ENCODE assay signal across 1 cellular context in the genomic region with DNA sequence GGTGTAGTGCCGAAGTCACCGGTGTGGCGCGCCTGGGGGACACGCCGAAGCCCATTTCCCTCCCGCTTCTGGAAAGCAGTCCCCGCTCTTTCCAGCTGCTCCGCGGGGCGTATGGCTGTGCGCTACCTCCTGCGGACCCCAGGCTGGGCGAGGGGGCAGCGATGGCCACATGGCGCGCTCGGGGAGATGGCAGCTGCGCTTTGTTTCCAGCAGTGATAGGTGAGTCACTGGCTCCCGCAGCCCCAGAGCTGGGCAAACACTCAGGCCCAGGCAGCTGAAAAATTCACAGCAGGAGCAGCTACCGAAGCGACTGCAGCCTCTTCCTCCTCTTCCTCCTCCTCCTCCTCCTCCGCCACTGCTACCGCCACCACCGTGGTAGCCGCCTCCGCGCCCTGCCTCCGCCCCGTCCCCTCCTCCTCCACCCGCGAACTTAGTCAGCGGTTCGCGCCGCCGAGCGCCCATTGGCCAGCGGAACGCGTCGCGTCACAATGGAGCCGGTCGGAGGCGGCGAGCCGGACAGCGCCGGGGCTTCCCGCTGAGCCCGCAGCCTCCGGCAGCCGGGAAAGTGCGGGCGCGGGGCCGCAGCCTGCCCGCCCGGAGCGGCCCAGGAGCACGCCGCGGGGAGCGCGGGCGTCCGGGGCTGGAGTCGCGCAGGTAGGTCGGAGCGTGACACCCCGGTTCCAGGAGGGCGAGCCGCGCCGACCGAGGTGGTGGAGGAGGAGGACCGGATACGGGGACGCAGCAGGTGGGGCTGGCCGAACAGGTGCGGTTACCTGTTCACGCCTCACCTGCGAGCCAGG.
TF ChIP-seq lines count a peak whose summit lies in the region.

A gene (plus strand): TSS at position 461 of the 800 bp plus-strand sequence. CDS start 57,822 bp downstream, outside the sequence.

TF ChIP-seq in K562, 482 proteins besides CTCF, POLR2A, EP300 and RAD21 (continued from another document and continues in another):
- TF ChIP-seq, protein P1, sequence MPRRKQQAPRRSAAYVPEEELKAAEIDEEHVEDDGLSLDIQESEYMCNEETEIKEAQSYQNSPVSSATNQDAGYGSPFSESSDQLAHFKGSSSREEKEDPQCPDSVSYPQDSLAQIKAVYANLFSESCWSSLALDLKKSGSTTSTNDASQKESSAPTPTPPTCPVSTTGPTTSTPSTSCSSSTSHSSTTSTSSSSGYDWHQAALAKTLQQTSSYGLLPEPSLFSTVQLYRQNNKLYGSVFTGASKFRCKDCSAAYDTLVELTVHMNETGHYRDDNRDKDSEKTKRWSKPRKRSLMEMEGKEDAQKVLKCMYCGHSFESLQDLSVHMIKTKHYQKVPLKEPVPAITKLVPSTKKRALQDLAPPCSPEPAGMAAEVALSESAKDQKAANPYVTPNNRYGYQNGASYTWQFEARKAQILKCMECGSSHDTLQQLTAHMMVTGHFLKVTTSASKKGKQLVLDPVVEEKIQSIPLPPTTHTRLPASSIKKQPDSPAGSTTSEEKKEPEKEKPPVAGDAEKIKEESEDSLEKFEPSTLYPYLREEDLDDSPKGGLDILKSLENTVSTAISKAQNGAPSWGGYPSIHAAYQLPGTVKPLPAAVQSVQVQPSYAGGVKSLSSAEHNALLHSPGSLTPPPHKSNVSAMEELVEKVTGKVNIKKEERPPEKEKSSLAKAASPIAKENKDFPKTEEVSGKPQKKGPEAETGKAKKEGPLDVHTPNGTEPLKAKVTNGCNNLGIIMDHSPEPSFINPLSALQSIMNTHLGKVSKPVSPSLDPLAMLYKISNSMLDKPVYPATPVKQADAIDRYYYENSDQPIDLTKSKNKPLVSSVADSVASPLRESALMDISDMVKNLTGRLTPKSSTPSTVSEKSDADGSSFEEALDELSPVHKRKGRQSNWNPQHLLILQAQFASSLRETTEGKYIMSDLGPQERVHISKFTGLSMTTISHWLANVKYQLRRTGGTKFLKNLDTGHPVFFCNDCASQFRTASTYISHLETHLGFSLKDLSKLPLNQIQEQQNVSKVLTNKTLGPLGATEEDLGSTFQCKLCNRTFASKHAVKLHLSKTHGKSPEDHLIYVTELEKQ (CRISPR knock-in tag; IDR thresholded peaks at IDR 0.05), result no peak
- TF ChIP-seq TAF7 (tag; IDR thresholded peaks at IDR 0.05), result no peak
- peak; percentile 20; the same call in 1 of the 2 replicates for TF ChIP-seq MAFK (IDR thresholded peaks at IDR 0.05; ENCODE audit: low read length)
- no peak for TF ChIP-seq XRCC3 (IDR thresholded peaks at IDR 0.05)
- TF ChIP-seq ZNF696 (CRISPR knock-in tag; conservative IDR thresholded peaks at IDR 0.05), result no peak
- 0 out of 2 replicates have a peak, but pooled peaks have one; percentile 22 for TF ChIP-seq ELF1 (tag; IDR thresholded peaks at IDR 0.05)
- no peak for TF ChIP-seq HDAC6 (IDR thresholded peaks at IDR 0.05; ENCODE audit: low read depth, low read length)
- no peak for TF ChIP-seq GABPB2 (CRISPR knock-in tag; conservative IDR thresholded peaks at IDR 0.05)
- peak; percentile 59 for TF ChIP-seq PCBP1 (IDR thresholded peaks at IDR 0.05; ENCODE audit: low read depth, low read length, poor library complexity, severe bottlenecking)
- TF ChIP-seq, protein P2, sequence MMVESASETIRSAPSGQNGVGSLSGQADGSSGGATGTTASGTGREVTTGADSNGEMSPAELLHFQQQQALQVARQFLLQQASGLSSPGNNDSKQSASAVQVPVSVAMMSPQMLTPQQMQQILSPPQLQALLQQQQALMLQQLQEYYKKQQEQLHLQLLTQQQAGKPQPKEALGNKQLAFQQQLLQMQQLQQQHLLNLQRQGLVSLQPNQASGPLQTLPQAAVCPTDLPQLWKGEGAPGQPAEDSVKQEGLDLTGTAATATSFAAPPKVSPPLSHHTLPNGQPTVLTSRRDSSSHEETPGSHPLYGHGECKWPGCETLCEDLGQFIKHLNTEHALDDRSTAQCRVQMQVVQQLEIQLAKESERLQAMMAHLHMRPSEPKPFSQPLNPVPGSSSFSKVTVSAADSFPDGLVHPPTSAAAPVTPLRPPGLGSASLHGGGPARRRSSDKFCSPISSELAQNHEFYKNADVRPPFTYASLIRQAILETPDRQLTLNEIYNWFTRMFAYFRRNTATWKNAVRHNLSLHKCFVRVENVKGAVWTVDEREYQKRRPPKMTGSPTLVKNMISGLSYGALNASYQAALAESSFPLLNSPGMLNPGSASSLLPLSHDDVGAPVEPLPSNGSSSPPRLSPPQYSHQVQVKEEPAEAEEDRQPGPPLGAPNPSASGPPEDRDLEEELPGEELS (CRISPR knock-in tag; IDR thresholded peaks at IDR 0.05; ENCODE audit: borderline replicate concordance), result peak; percentile 90; the same call in 1 of the 2 replicates
- TF ChIP-seq ZFX (CRISPR knock-in tag; IDR thresholded peaks at IDR 0.05), result peak; percentile 89
- peak; percentile 82; the same call in 1 of the 2 replicates for TF ChIP-seq ZNF76 (CRISPR knock-in tag; IDR thresholded peaks at IDR 0.05; ENCODE audit: borderline replicate concordance)
- TF ChIP-seq, protein P3, sequence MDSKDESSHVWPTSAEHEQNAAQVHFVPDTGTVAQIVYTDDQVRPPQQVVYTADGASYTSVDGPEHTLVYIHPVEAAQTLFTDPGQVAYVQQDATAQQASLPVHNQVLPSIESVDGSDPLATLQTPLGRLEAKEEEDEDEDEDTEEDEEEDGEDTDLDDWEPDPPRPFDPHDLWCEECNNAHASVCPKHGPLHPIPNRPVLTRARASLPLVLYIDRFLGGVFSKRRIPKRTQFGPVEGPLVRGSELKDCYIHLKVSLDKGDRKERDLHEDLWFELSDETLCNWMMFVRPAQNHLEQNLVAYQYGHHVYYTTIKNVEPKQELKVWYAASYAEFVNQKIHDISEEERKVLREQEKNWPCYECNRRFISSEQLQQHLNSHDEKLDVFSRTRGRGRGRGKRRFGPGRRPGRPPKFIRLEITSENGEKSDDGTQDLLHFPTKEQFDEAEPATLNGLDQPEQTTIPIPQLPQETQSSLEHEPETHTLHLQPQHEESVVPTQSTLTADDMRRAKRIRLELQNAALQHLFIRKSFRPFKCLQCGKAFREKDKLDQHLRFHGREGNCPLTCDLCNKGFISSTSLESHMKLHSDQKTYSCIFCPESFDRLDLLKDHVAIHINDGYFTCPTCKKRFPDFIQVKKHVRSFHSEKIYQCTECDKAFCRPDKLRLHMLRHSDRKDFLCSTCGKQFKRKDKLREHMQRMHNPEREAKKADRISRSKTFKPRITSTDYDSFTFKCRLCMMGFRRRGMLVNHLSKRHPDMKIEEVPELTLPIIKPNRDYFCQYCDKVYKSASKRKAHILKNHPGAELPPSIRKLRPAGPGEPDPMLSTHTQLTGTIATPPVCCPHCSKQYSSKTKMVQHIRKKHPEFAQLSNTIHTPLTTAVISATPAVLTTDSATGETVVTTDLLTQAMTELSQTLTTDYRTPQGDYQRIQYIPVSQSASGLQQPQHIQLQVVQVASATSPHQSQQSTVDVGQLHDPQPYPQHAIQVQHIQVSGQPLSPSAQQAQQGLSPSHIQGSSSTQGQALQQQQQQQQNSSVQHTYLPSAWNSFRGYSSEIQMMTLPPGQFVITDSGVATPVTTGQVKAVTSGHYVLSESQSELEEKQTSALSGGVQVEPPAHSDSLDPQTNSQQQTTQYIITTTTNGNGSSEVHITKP (IDR thresholded peaks at IDR 0.05; ENCODE audit: partially characterized antibody), result no peak
- TF ChIP-seq TAF9B (IDR thresholded peaks at IDR 0.05; ENCODE audit: partially characterized antibody), result peak; percentile 77
- no peak for TF ChIP-seq SRSF7 (optimal IDR thresholded peaks at IDR 0.05; ENCODE audit: low read depth, low read length)
- TF ChIP-seq, protein P4, sequence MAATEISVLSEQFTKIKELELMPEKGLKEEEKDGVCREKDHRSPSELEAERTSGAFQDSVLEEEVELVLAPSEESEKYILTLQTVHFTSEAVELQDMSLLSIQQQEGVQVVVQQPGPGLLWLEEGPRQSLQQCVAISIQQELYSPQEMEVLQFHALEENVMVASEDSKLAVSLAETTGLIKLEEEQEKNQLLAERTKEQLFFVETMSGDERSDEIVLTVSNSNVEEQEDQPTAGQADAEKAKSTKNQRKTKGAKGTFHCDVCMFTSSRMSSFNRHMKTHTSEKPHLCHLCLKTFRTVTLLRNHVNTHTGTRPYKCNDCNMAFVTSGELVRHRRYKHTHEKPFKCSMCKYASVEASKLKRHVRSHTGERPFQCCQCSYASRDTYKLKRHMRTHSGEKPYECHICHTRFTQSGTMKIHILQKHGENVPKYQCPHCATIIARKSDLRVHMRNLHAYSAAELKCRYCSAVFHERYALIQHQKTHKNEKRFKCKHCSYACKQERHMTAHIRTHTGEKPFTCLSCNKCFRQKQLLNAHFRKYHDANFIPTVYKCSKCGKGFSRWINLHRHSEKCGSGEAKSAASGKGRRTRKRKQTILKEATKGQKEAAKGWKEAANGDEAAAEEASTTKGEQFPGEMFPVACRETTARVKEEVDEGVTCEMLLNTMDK (IDR thresholded peaks at IDR 0.05; ENCODE audit: borderline replicate concordance, insufficient read depth, low read depth, low read length, poor library complexity, severe bottlenecking), result no peak
- TF ChIP-seq, protein P5, sequence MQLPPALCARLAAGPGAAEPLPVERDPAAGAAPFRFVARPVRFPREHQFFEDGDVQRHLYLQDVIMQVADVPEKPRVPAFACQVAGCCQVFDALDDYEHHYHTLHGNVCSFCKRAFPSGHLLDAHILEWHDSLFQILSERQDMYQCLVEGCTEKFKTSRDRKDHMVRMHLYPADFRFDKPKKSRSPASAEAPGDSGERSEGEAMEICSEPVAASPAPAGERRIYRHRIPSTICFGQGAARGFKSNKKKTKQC (CRISPR knock-in tag; IDR thresholded peaks at IDR 0.05), result peak; percentile 33
- TF ChIP-seq HDGF (IDR thresholded peaks at IDR 0.05), result no peak
- TF ChIP-seq, protein P6, sequence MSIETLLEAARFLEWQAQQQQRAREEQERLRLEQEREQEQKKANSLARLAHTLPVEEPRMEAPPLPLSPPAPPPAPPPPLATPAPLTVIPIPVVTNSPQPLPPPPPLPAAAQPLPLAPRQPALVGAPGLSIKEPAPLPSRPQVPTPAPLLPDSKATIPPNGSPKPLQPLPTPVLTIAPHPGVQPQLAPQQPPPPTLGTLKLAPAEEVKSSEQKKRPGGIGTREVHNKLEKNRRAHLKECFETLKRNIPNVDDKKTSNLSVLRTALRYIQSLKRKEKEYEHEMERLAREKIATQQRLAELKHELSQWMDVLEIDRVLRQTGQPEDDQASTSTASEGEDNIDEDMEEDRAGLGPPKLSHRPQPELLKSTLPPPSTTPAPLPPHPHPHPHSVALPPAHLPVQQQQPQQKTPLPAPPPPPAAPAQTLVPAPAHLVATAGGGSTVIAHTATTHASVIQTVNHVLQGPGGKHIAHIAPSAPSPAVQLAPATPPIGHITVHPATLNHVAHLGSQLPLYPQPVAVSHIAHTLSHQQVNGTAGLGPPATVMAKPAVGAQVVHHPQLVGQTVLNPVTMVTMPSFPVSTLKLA (conservative IDR thresholded peaks at IDR 0.05), result peak; percentile 74 to 87
- TF ChIP-seq, protein P7, sequence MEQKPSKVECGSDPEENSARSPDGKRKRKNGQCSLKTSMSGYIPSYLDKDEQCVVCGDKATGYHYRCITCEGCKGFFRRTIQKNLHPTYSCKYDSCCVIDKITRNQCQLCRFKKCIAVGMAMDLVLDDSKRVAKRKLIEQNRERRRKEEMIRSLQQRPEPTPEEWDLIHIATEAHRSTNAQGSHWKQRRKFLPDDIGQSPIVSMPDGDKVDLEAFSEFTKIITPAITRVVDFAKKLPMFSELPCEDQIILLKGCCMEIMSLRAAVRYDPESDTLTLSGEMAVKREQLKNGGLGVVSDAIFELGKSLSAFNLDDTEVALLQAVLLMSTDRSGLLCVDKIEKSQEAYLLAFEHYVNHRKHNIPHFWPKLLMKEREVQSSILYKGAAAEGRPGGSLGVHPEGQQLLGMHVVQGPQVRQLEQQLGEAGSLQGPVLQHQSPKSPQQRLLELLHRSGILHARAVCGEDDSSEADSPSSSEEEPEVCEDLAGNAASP (IDR thresholded peaks at IDR 0.05), result no peak
- TF ChIP-seq ZNF263 (CRISPR knock-in tag; IDR thresholded peaks at IDR 0.05; ENCODE audit: borderline replicate concordance), result peak; percentile 92
- TF ChIP-seq TCF7L2 (IDR thresholded peaks at IDR 0.05; ENCODE audit: low read depth, low read length), result no peak
- TF ChIP-seq PURB (CRISPR knock-in tag; IDR thresholded peaks at IDR 0.05; ENCODE audit: low read depth), result no peak
- TF ChIP-seq, protein P8, sequence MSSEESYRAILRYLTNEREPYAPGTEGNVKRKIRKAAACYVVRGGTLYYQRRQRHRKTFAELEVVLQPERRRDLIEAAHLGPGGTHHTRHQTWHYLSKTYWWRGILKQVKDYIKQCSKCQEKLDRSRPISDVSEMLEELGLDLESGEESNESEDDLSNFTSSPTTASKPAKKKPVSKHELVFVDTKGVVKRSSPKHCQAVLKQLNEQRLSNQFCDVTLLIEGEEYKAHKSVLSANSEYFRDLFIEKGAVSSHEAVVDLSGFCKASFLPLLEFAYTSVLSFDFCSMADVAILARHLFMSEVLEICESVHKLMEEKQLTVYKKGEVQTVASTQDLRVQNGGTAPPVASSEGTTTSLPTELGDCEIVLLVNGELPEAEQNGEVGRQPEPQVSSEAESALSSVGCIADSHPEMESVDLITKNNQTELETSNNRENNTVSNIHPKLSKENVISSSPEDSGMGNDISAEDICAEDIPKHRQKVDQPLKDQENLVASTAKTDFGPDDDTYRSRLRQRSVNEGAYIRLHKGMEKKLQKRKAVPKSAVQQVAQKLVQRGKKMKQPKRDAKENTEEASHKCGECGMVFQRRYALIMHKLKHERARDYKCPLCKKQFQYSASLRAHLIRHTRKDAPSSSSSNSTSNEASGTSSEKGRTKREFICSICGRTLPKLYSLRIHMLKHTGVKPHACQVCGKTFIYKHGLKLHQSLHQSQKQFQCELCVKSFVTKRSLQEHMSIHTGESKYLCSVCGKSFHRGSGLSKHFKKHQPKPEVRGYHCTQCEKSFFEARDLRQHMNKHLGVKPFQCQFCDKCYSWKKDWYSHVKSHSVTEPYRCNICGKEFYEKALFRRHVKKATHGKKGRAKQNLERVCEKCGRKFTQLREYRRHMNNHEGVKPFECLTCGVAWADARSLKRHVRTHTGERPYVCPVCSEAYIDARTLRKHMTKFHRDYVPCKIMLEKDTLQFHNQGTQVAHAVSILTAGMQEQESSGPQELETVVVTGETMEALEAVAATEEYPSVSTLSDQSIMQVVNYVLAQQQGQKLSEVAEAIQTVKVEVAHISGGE (CRISPR knock-in tag; IDR thresholded peaks at IDR 0.05), result peak in 1 of 3 experiments; percentile 56; a peak in 2 of 6 replicates
- TF ChIP-seq, protein P9, sequence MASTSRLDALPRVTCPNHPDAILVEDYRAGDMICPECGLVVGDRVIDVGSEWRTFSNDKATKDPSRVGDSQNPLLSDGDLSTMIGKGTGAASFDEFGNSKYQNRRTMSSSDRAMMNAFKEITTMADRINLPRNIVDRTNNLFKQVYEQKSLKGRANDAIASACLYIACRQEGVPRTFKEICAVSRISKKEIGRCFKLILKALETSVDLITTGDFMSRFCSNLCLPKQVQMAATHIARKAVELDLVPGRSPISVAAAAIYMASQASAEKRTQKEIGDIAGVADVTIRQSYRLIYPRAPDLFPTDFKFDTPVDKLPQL (IDR thresholded peaks at IDR 0.05; ENCODE audit: extremely low read depth, insufficient read length), result no peak
- no peak; the same call in none of the 2 replicates for TF ChIP-seq SMAD4 (CRISPR knock-in tag; conservative IDR thresholded peaks at IDR 0.05)
- TF ChIP-seq, protein P10, sequence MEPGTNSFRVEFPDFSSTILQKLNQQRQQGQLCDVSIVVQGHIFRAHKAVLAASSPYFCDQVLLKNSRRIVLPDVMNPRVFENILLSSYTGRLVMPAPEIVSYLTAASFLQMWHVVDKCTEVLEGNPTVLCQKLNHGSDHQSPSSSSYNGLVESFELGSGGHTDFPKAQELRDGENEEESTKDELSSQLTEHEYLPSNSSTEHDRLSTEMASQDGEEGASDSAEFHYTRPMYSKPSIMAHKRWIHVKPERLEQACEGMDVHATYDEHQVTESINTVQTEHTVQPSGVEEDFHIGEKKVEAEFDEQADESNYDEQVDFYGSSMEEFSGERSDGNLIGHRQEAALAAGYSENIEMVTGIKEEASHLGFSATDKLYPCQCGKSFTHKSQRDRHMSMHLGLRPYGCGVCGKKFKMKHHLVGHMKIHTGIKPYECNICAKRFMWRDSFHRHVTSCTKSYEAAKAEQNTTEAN (CRISPR knock-in tag; IDR thresholded peaks at IDR 0.05), result peak; percentile 82; the same call in 1 of the 2 replicates
- no peak for TF ChIP-seq ZNF785 (CRISPR knock-in tag; IDR thresholded peaks at IDR 0.05)
- no peak for TF ChIP-seq POU5F1 (IDR thresholded peaks at IDR 0.05; ENCODE audit: borderline replicate concordance, low read depth, low read length, partially characterized antibody)
- no peak for TF ChIP-seq SREBF2 (CRISPR knock-in tag; IDR thresholded peaks at IDR 0.05)
- no peak for TF ChIP-seq ERF (CRISPR knock-in tag; IDR thresholded peaks at IDR 0.05)
